21 cellular contexts compared by ENCODE assay signal in genomic region chr2:102331311-102331980, GRCh38. TPM values are rescaled to one million over a fixed set of nuclear protein-coding genes. Genes with fewer than 3 reads are reported as not detected.
"Had no signal": no experiment of that assay in that cellular context is flagged by ENCODE, and none has a peak within 500 bp of the region (broad histone marks: within the 10 kb centered on the region; RNA-seq: fewer than 3 reads in every experiment).

No MANE protein-coding gene starts in this region.

- H3K27me3 ChIP-seq: gastroesophageal sphincter, suprapubic skin, tibial artery, upper lobe of left lung, uterus had no signal

- ATAC-seq: gastroesophageal sphincter; naive thymus-derived CD4-positive, alpha-beta T cell; right cardiac atrium; stimulated activated effector memory CD8-positive, alpha-beta T cell treated with anti-CD3 and anti-CD28 coated beads, Interleukin-12 subunit alpha, Interleukin-12 subunit beta, amount 100 ng/mL, for 72 hours; stimulated activated naive CD8-positive, alpha-beta T cell treated with anti-CD3 and anti-CD28 coated beads, Interleukin-15, Interleukin-2, amounts not matched to agents 100 U/mL and 50 U/mL, for 24 hours had no signal

- H3K4me3 ChIP-seq: coronary artery, gastroesophageal sphincter, smooth muscle cell, suprapubic skin, tibial artery, upper lobe of left lung, uterus had no signal

- H3K4me1 ChIP-seq: uterus had no signal

- H3K4me2 ChIP-seq: smooth muscle cell had no signal

- H3K9me3 ChIP-seq: suprapubic skin, tibial artery, upper lobe of left lung had no signal

- H3K27ac ChIP-seq: coronary artery, gastroesophageal sphincter, suprapubic skin, tibial artery, upper lobe of left lung, uterus had no signal

- H3K36me3 ChIP-seq: gastroesophageal sphincter, suprapubic skin, tibial artery, upper lobe of left lung, uterus had no signal

- DNase-seq: effector CD4-positive, alpha-beta T cell; endodermal cell; erythroblast; glutamatergic neuron; immature natural killer cell; naive thymus-derived CD4-positive, alpha-beta T cell; nephron progenitor cell; posterior cingulate gyrus; stimulated activated CD4-positive, alpha-beta T cell treated with anti-CD3 and anti-CD28 coated beads, Interleukin-2, amount 100 ng/mL, for 48 hours; stimulated activated CD8-positive, alpha-beta memory T cell treated with anti-CD3 and anti-CD28 coated beads, Interleukin-4, amount 100 ng/mL, for 48 hours; stimulated activated naive CD8-positive, alpha-beta T cell treated with anti-CD3 and anti-CD28 coated beads, Interleukin-15, Interleukin-2, amounts not matched to agents 100 U/mL and 50 U/mL, for 24 hours; tibial artery; upper lobe of left lung; uterus had no signal

RNA-seq across cellular contexts. Expression of gene IL1RL1, which starts 20.1 kb away (rescaled TPM):
- total RNA-seq: osteocyte had no signal
